In the genomic region with DNA sequence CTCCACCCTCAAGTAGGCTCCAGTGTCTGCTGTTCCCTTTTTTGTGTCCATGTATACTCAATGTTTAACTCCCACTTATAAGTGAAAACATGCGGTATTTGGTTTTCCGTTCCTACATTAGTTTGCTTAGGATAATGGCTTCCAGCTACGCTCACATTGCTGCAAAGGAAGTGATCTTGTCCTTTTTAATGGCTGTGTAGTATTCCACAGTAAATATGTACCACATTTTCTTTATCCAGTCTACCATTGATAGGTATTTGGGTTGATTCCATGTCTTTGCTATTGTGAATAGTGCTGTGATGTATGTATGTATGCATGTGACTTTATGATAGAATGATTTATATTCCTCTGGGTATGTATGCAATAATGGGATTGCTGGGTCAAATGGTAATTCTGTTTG, we compare ENCODE assay signal across 8 cellular contexts.
"Had no signal": no experiment of that assay in that cellular context is flagged by ENCODE, and none has a peak within 500 bp of the region (broad histone marks: within the 10 kb centered on the region; RNA-seq: fewer than 3 reads in every experiment).

No MANE protein-coding gene starts in this region.

- DNase-seq: GDM1, GF-D8 had no signal

- H3K4me3 ChIP-seq: GM12878 had no signal

- FAIRE-seq: G401.6, GM12878, GM12891, GM12892, GM18507, GM19239 had no signal

- ATAC-seq: GM12878 had no signal
